Comparison of ENCODE assay signal across 12 cellular contexts in the genomic region with DNA sequence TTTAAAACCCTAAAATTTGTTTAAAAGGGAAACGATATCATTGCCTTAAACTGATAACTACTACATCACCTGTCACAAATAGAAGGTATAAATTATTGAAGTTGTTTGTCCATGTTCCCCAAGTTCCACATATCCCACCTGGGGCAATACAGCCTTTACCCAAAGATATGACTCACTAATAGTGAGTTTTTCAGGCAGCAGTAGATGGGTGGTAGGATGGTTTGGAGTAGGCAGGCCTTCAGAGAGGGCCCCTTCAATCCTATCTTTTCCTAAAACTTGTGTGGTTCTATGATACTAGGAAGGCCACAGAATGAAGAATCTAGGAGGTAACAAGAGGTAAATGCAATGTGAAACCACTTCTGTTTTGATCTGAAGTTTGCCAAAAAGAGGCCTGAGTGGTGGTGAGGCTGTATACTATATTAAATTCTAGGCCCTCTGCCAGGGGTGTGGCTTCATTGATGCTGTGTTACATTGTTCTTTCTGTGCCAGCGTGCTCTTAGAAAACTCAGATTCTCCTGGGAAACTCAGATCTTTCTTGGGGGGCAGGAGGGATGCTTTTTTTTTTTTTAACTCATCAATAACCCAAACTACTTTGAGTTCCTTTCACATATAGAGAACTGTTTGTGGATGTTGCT. TPM values are rescaled to one million over a fixed set of nuclear protein-coding genes. Genes with fewer than 3 reads are reported as not detected.
DNase-seq lines count a peak whose midpoint lies in the region; ATAC-seq and TF ChIP-seq lines count a peak whose summit lies in the region.
"Had no signal": no experiment of that assay in that cellular context is flagged by ENCODE, and none has a peak within 500 bp of the region (broad histone marks: within the 10 kb centered on the region; RNA-seq: fewer than 3 reads in every experiment).

No MANE protein-coding gene starts in this region.

- WGBS in gastroesophageal sphincter (ENCODE audit: low coverage in 1 of 2), 2 donors: 50 to 59% methylated on average over 2 of the region's 2 CpGs
- 27 to 63% methylated on average over 2 of the region's 2 CpGs for WGBS in sigmoid colon, 2 donors

- no peak for TF ChIP-seq EP300 in gastroesophageal sphincter (IDR thresholded peaks at IDR 0.05)
- no peak for TF ChIP-seq EP300 in sigmoid colon (IDR thresholded peaks at IDR 0.05)

- H3K9me3 ChIP-seq in RWPE2 (ENCODE audit: severe bottlenecking) (no peaks in the 10 kb centered on the region), gastroesophageal sphincter (no peaks in the 10 kb centered on the region), sigmoid colon (no peaks in the 10 kb centered on the region)
- H3K9me3 ChIP-seq: Caco-2 had no signal

- ATAC-seq in RWPE2 (ENCODE audit: low read depth) (peak; percentile 64; the same call in 2 of the 3 replicates), gastroesophageal sphincter (peak; percentile 43), GM19023 (IDR thresholded peaks at IDR 0.05; ENCODE audit: unreplicated experiment) (no peak), HG03025 (IDR thresholded peaks at IDR 0.05; ENCODE audit: low FRiP score, unreplicated experiment) (no peak), GM19324 (IDR thresholded peaks at IDR 0.05; ENCODE audit: low FRiP score, unreplicated experiment) (no peak)
- ATAC-seq: Panc1 had no signal

- H3K27ac ChIP-seq in RWPE2 (ENCODE audit: poor library complexity, severe bottlenecking) (no peak overlapping the region), gastroesophageal sphincter (peak overlapping the region; percentile 45 to 69 (median 63)), sigmoid colon (peak overlapping the region; percentile 45 to 66 (median 62))

- TF ChIP-seq POLR2A in gastroesophageal sphincter (IDR thresholded peaks at IDR 0.05): no peak
- no peak for TF ChIP-seq POLR2A in sigmoid colon (IDR thresholded peaks at IDR 0.05)

- H3K36me3 ChIP-seq in RWPE2 (ENCODE audit: low read depth) (no peaks in the 10 kb centered on the region), gastroesophageal sphincter (no peaks in the 10 kb centered on the region), sigmoid colon (no peaks in the 10 kb centered on the region)

- H3K27me3 ChIP-seq in RWPE2 (ENCODE audit: insufficient read depth, poor library complexity, severe bottlenecking): no peaks in the 10 kb centered on the region
- no peaks in the 10 kb centered on the region for H3K27me3 ChIP-seq in gastroesophageal sphincter
- H3K27me3 ChIP-seq in sigmoid colon: no peaks in the 10 kb centered on the region

- TF ChIP-seq CTCF in RWPE2 (IDR thresholded peaks at IDR 0.05; ENCODE audit: poor library complexity, severe bottlenecking) (no peak), gastroesophageal sphincter (IDR thresholded peaks at IDR 0.05) (no peak), sigmoid colon (IDR thresholded peaks at IDR 0.05) (no peak)

- H3K4me3 ChIP-seq in RWPE2 (ENCODE audit: severe bottlenecking): no peak overlapping the region
- no peak overlapping the region for H3K4me3 ChIP-seq in gastroesophageal sphincter
- no peak overlapping the region for H3K4me3 ChIP-seq in sigmoid colon

- H3K4me1 ChIP-seq in RWPE2 (ENCODE audit: insufficient read depth, poor library complexity, severe bottlenecking) (peaks cover 5% of the 10 kb centered on the region), gastroesophageal sphincter (peaks cover 12 to 78% (median 19%) of the 10 kb centered on the region in 3 donors), sigmoid colon (peaks cover 0 to 39% (median 35%) of the 10 kb centered on the region in 4 donors)

- DNase-seq in EH (ENCODE audit: low read depth) (peak; percentile 39), RWPE2 (ENCODE audit: low spot score) (no peak), sigmoid colon (no peak), DMS53 (lab: John Stamatoyannopoulos, UW) (no peak)
- DNase-seq: activated CD4-positive, alpha-beta T cell treated with anti-CD3 and anti-CD28 coated beads, Interleukin-2, amount 50 U/mL, for 4 hours; Caco-2; occipital lobe had no signal

- intact Hi-C loops in sigmoid colon (cut with DNase I): no loop called here

RNA-seq across cellular contexts. Expression of a gene that starts 7.2 kb away (rescaled TPM):
- 100 to 1,000 TPM in 1 of 4 donors, 10 to 100 TPM in 3; 41.6 to 102 (median 62.3) TPM for total RNA-seq in gastroesophageal sphincter
- total RNA-seq in sigmoid colon: 10 to 100 TPM; 23.8 to 51.7 (median 36.2) TPM
- 100 to 1,000 TPM; 207 to 597 (median 398) TPM for polyA plus RNA-seq in sigmoid colon

RNA-seq across cellular contexts. Expression of a gene that starts 56.5 kb away (rescaled TPM):
- total RNA-seq in gastroesophageal sphincter (10 to 100 TPM; 26.0 to 36.6 (median 28.7) TPM), sigmoid colon (10 to 100 TPM; 24.7 to 35.2 (median 30.0) TPM)
- polyA plus RNA-seq in sigmoid colon: 1 to 10 TPM; 3.5 to 6.0 (median 3.9) TPM

Comparison
In these comparisons a context has a peak if more than half of its experiments do, and no peak if none do; other contexts are left out.
1. ATAC-seq: peak in RWPE2 (single experiment) and gastroesophageal sphincter (single experiment); none in GM19023 (single experiment), HG03025 (single experiment) and GM19324 (single experiment).